Comparison of ENCODE assay signal across 18 cellular contexts in genomic region chr5:132376694-132377641, GRCh38. TPM values are rescaled to one million over a fixed set of nuclear protein-coding genes. Genes with fewer than 3 reads are reported as not detected.
DNase-seq lines count a peak whose midpoint lies in the region; ATAC-seq and TF ChIP-seq lines count a peak whose summit lies in the region.
"Had no signal": no experiment of that assay in that cellular context is flagged by ENCODE, and none has a peak within 500 bp of the region (broad histone marks: within the 10 kb centered on the region; RNA-seq: fewer than 3 reads in every experiment).

No MANE protein-coding gene starts in this region.

- H3K27ac ChIP-seq in PC-3 (ENCODE audit: low read length) (0 out of 2 replicates have a peak overlapping the region, but pooled peaks have one; percentile 88), dorsolateral prefrontal cortex (peak overlapping the region; percentile 13 to 92 (median 77)), gastrocnemius medialis (peak overlapping the region; percentile 77 to 99 (median 90))
- H3K27ac ChIP-seq: KMS-11, SK-N-MC had no signal

- no peak overlapping the region for H3K4me2 ChIP-seq in PC-3 (ENCODE audit: low read length)
- H3K4me2 ChIP-seq: KMS-11 had no signal

- H3K27me3 ChIP-seq in PC-3 (ENCODE audit: low read length) (no peaks in the 10 kb centered on the region), dorsolateral prefrontal cortex (no peaks in the 10 kb centered on the region), gastrocnemius medialis (no peaks in the 10 kb centered on the region)

- H3K9ac ChIP-seq in PC-3 (ENCODE audit: low read length) = no peak overlapping the region
- H3K9ac ChIP-seq: KMS-11 had no signal

- DNase-seq in PC-3 (no peak), dorsolateral prefrontal cortex (peak in 7 of 10 donors; percentile 53 to 79 (median 63)), inferior parietal cortex (ENCODE audit: extremely low spot score) (peak; percentile 55), gastrocnemius medialis (no peak), NCI-H748 treated with DMSO at 0.1 percent for 48 hours (lab: John Stamatoyannopoulos, UW) (no peak)
- DNase-seq in activated naive CD4-positive, alpha-beta T cell (lab: John Stamatoyannopoulos, UW) = no peak
- DNase-seq: activated CD8-positive, alpha-beta memory T cell treated with anti-CD3 and anti-CD28 coated beads, Interleukin-2, amount 50 U/mL, for 4 hours; CD8-positive, alpha-beta memory T cell; DND-41; effector CD4-positive, alpha-beta T cell; H9; NCI-H1092; stimulated activated naive CD4-positive, alpha-beta T cell treated with Interleukin-2 at 50 U/mL for 16 hours; T1000 had no signal

- no peaks in the 10 kb centered on the region for H3F3A ChIP-seq in PC-3 (ENCODE audit: low read length, unreplicated experiment)

- TF ChIP-seq POLR2A in gastrocnemius medialis (IDR thresholded peaks at IDR 0.05) = no peak

- no peaks in the 10 kb centered on the region for H3K9me2 ChIP-seq in PC-3 (replicated peaks; ENCODE audit: low read length)

- no peak overlapping the region for H3K27ac Mint-ChIP-seq in stimulated activated memory B cell treated with anti-CD40 and anti-IgM and Interleukin-4, amounts not matched to agents 10 μg/mL and 1 μg/mL and 100 μg/mL, for 72 hours
- H3K27ac Mint-ChIP-seq: H9 had no signal

- H3K36me3 ChIP-seq in PC-3 (ENCODE audit: low read depth, low read length) (no peaks in the 10 kb centered on the region), gastrocnemius medialis (peaks cover 0 to 17% of the 10 kb centered on the region in 2 donors)

- H3K4me1 Mint-ChIP-seq in stimulated activated memory B cell treated with anti-CD40 and anti-IgM and Interleukin-4, amounts not matched to agents 10 μg/mL and 1 μg/mL and 100 μg/mL, for 72 hours = no peaks in the 10 kb centered on the region

- H3K27me3 Mint-ChIP-seq in stimulated activated memory B cell treated with anti-CD40 and anti-IgM and Interleukin-4, amounts not matched to agents 10 μg/mL and 1 μg/mL and 100 μg/mL, for 72 hours = no peaks in the 10 kb centered on the region
- H3K27me3 Mint-ChIP-seq: CD8-positive, alpha-beta memory T cell had no signal

- TF ChIP-seq CTCF in PC-3 (conservative IDR thresholded peaks at IDR 0.05; ENCODE audit: low read depth, low read length) = no peak
- peak in 1 of 56 donors; percentile 9 for TF ChIP-seq CTCF in dorsolateral prefrontal cortex (IDR thresholded peaks at IDR 0.05 in 54 of 56, conservative IDR thresholded peaks at IDR 0.05 in 2 of 56; ENCODE audit: low read depth in 1 of 56, partially characterized antibody in 56 of 56)
- TF ChIP-seq CTCF in gastrocnemius medialis (IDR thresholded peaks at IDR 0.05 in 4 of 5, conservative IDR thresholded peaks at IDR 0.05 in 1 of 5) = no peak

- POLR2A ChIA-PET in PC-3 (lab: Charles Lee; ENCODE audit: unreplicated experiment) = no interaction called here

- ATAC-seq in PC-3 = no peak
- ATAC-seq in gastrocnemius medialis = peak; percentile 20 to 27
- no peak for ATAC-seq in stimulated activated memory B cell treated with anti-CD40 and anti-IgM and Interleukin-4, amounts not matched to agents 10 μg/mL and 1 μg/mL and 100 μg/mL, for 72 hours
- ATAC-seq in HG03565 (IDR thresholded peaks at IDR 0.05; ENCODE audit: unreplicated experiment) = no peak

- H3K36me3 Mint-ChIP-seq in stimulated activated memory B cell treated with anti-CD40 and anti-IgM and Interleukin-4, amounts not matched to agents 10 μg/mL and 1 μg/mL and 100 μg/mL, for 72 hours = peaks cover 11% of the 10 kb centered on the region

- BruUV-seq in PC-3 (replicated peaks; lab: Mats Ljungman, UMichigan) = no TSS peak

- H3K9me3 ChIP-seq in PC-3 (ENCODE audit: low read length) (no peaks in the 10 kb centered on the region), gastrocnemius medialis (no peaks in the 10 kb centered on the region)

- no peak overlapping the region for H3K4me3 Mint-ChIP-seq in stimulated activated memory B cell treated with anti-CD40 and anti-IgM and Interleukin-4, amounts not matched to agents 10 μg/mL and 1 μg/mL and 100 μg/mL, for 72 hours
- H3K4me3 Mint-ChIP-seq: CD8-positive, alpha-beta memory T cell; H9 had no signal

- CTCF ChIA-PET in PC-3 (lab: Charles Lee) = no interaction called here

- no peak overlapping the region for H2AFZ ChIP-seq in PC-3 (ENCODE audit: low read length)

- no peak overlapping the region for H3K4me3 ChIP-seq in PC-3 (ENCODE audit: low read length)
- peak overlapping the region in 48 of 59 donors; percentile 0 to 58 (median 25) for H3K4me3 ChIP-seq in dorsolateral prefrontal cortex
- peak overlapping the region in 3 of 4 donors; percentile 12 to 41 (median 26) for H3K4me3 ChIP-seq in gastrocnemius medialis
- H3K4me3 ChIP-seq: SK-N-MC had no signal

- H3K4me1 ChIP-seq in PC-3 (ENCODE audit: insufficient read depth, low read length) = peaks cover 33% of the 10 kb centered on the region
- peaks cover 63 to 64% of the 10 kb centered on the region in 2 donors for H3K4me1 ChIP-seq in gastrocnemius medialis

- no peaks in the 10 kb centered on the region for H4K20me1 ChIP-seq in PC-3 (ENCODE audit: low read length)

- no peaks in the 10 kb centered on the region for H3K9me3 Mint-ChIP-seq in stimulated activated memory B cell treated with anti-CD40 and anti-IgM and Interleukin-4, amounts not matched to agents 10 μg/mL and 1 μg/mL and 100 μg/mL, for 72 hours
- H3K9me3 Mint-ChIP-seq: CD8-positive, alpha-beta memory T cell; H9 had no signal

- in situ Hi-C loops in gastrocnemius medialis (cut with MboI; ENCODE audit: low sequenced_read_pairs in 4 of 4) = loop anchor here in 2 of 4 donors (10.0 to 25.0 kb wide), 2 partner anchors 102 to 485 kb away; partner anchors contain the start of genes GDF9 (in 2 of the 2), LEAP2 (in 2 of the 2) and UQCRQ (in 2 of the 2)

- intact Hi-C loops in PC-3 (cut with micrococcal nuclease) (no loop called here), dorsolateral prefrontal cortex (cut with DNase I) (no loop called here), gastrocnemius medialis (cut with DNase I; ENCODE audit: low total_unique reads) (loop anchor here (5.0 to 10.0 kb wide), 2 partner anchors 35 to 1628 kb away; partner anchors contain the start of gene VDAC1)

- H3K79me2 ChIP-seq in PC-3 (ENCODE audit: low read length) = peaks cover 56% of the 10 kb centered on the region

RNA-seq across cellular contexts. Expression of gene SLC22A5, which starts 7.5 kb away (rescaled TPM):
- 8.2 and 21.8 TPM in 2 replicates for total RNA-seq in PC-3 (2014; rRNA removed)
- 10 to 100 TPM in 109 of 120 experiments, 1 to 10 TPM in 11; 8.0 to 25.9 (median 13.9) TPM for total RNA-seq in dorsolateral prefrontal cortex
- total RNA-seq in gastrocnemius medialis = 100 to 1,000 TPM in 1 of 4 donors, 10 to 100 TPM in 3; 56.2 to 116 (median 79.2) TPM

Comparison
In these comparisons a context has a peak if more than half of its experiments do, and no peak if none do; other contexts are left out.
1. ATAC-seq: peak in gastrocnemius medialis (2 of 2); none in PC-3 (single experiment), stimulated activated memory B cell treated with anti-CD40 and anti-IgM and Interleukin-4, amounts not matched to agents 10 μg/mL and 1 μg/mL and 100 μg/mL, for 72 hours (single experiment) and HG03565 (single experiment).
2. DNase-seq: peak in dorsolateral prefrontal cortex (7 of 10) and inferior parietal cortex (single experiment); none in PC-3 (single experiment), gastrocnemius medialis (0 of 2), activated naive CD4-positive, alpha-beta T cell (0 of 4) and NCI-H748 treated with DMSO at 0.1 percent for 48 hours (single experiment).
3. Peak in every context shown above with its lines, with median percentiles within 50 percentile points of each other: H3K27ac ChIP-seq.